Comparison of ENCODE assay signal across 13 cellular contexts in the genomic region with DNA sequence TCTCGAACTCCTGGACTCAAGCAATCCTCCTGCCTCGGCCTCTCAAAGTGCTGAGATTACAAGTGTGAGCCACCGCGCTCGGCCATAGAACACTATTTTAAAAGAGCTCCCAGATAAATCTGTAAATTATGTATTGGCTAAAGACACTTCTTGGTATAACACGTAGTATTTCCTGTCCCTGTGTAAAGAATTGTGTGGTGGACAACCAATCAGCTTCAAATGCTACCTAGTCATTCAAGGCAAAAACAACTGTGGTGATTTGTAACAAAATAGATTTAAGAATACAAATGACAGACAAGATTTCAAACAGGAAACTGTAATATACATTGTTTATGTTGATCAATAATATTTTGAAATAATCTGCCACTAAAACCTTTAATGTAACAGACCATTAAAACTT. TPM values are rescaled to one million over a fixed set of nuclear protein-coding genes. Genes with fewer than 3 reads are reported as not detected.
DNase-seq lines count a peak whose midpoint lies in the region; ATAC-seq, FAIRE-seq and TF ChIP-seq lines count a peak whose summit lies in the region.
"Had no signal": no experiment of that assay in that cellular context is flagged by ENCODE, and none has a peak within 500 bp of the region (broad histone marks: within the 10 kb centered on the region; RNA-seq: fewer than 3 reads in every experiment).

No MANE protein-coding gene starts in this region.

- peak overlapping the region; percentile 99 for H3K27ac Mint-ChIP-seq in CD4-positive, alpha-beta T cell
- H3K27ac Mint-ChIP-seq in activated naive CD8-positive, alpha-beta T cell treated with anti-CD3 and anti-CD28 coated beads for 36 hours = peak overlapping the region; percentile 97
- H3K27ac Mint-ChIP-seq in nephron progenitor cell = peak overlapping the region; percentile 42

- H3K9me2 ChIP-seq in Karpas-422 (replicated peaks; ENCODE audit: insufficient read depth, low read length) = no peaks in the 10 kb centered on the region

- H3K36me3 Mint-ChIP-seq in CD4-positive, alpha-beta T cell (ENCODE audit: low read depth) = peaks cover 53% of the 10 kb centered on the region
- peaks cover 14% of the 10 kb centered on the region for H3K36me3 Mint-ChIP-seq in activated naive CD8-positive, alpha-beta T cell treated with anti-CD3 and anti-CD28 coated beads for 36 hours
- H3K36me3 Mint-ChIP-seq in nephron progenitor cell (ENCODE audit: low read depth) = peaks cover 12% of the 10 kb centered on the region

- peak overlapping the region; percentile 89 for H3K4me3 Mint-ChIP-seq in CD4-positive, alpha-beta T cell
- peak overlapping the region; percentile 82 for H3K4me3 Mint-ChIP-seq in activated naive CD8-positive, alpha-beta T cell treated with anti-CD3 and anti-CD28 coated beads for 36 hours
- no peak overlapping the region for H3K4me3 Mint-ChIP-seq in nephron progenitor cell

- H3K9me3 ChIP-seq in CD4-positive, alpha-beta T cell (ENCODE audit: control insufficient read depth, low read length) = no peaks in the 10 kb centered on the region
- H3K9me3 ChIP-seq in Karpas-422 (ENCODE audit: low read length) = no peaks in the 10 kb centered on the region
- H3K9me3 ChIP-seq: SJSA1 had no signal

- H3K9me3 Mint-ChIP-seq in CD4-positive, alpha-beta T cell = no peaks in the 10 kb centered on the region
- H3K9me3 Mint-ChIP-seq in activated naive CD8-positive, alpha-beta T cell treated with anti-CD3 and anti-CD28 coated beads for 36 hours = no peaks in the 10 kb centered on the region
- H3K9me3 Mint-ChIP-seq in nephron progenitor cell = no peaks in the 10 kb centered on the region

- peak overlapping the region; percentile 46 for H3K4me2 ChIP-seq in Karpas-422 (ENCODE audit: low read depth, low read length, poor library complexity, severe bottlenecking)

- CTCF ChIA-PET in CD4-positive, alpha-beta T cell (lab: Charles Lee) = interaction anchor here (1.1 to 11.7 kb wide), 4 partner anchors 14 to 95 kb away, joined by 3 to 160 read pairs (median 3); a partner anchor contains a TSS

- no peak for DNase-seq in CD4-positive, alpha-beta T cell
- DNase-seq in Karpas-422 (no peak), nephron progenitor cell (no peak), hypothalamus (lab: John Stamatoyannopoulos, UW) (no peak), H54 (ENCODE audit: insufficient read length, low spot score) (no peak), NCI-H226 (no peak)
- no peak for DNase-seq in activated naive CD8-positive, alpha-beta T cell treated with anti-CD3 and anti-CD28 coated beads for 36 hours
- DNase-seq: GF-D8, GOT3, NCI-H2081 treated with DMSO at 0.1 percent for 48 hours had no signal

- no peak for ATAC-seq in CD4-positive, alpha-beta T cell (ENCODE audit: poor library complexity)

- no peaks in the 10 kb centered on the region for H3K27me3 ChIP-seq in CD4-positive, alpha-beta T cell (ENCODE audit: control insufficient read depth, insufficient read depth, low read length)
- H3K27me3 ChIP-seq in Karpas-422 (ENCODE audit: low read length) = no peaks in the 10 kb centered on the region
- H3K27me3 ChIP-seq: SJSA1 had no signal

- no peak overlapping the region for H3K9ac ChIP-seq in Karpas-422 (ENCODE audit: low read length)

- TF ChIP-seq CTCF in CD4-positive, alpha-beta T cell (IDR thresholded peaks at IDR 0.05) = no peak
- no peak for TF ChIP-seq CTCF in nephron progenitor cell (IDR thresholded peaks at IDR 0.05)

- peak overlapping the region; percentile 70 for H3K27ac ChIP-seq in CD4-positive, alpha-beta T cell (ENCODE audit: low read depth, low read length)
- H3K27ac ChIP-seq in Karpas-422 (ENCODE audit: low read length) = peak overlapping the region; percentile 85
- H3K27ac ChIP-seq: SJSA1, VCaP had no signal

- no peak overlapping the region for H2AFZ ChIP-seq in Karpas-422 (ENCODE audit: low read length)

- no peaks in the 10 kb centered on the region for H4K20me1 ChIP-seq in Karpas-422 (ENCODE audit: insufficient read depth, low read depth, low read length)

- no peak overlapping the region; the same call in 1 of the 2 replicates for H3K4me3 ChIP-seq in Karpas-422 (ENCODE audit: low read length)
- H3K4me3 ChIP-seq: SJSA1 had no signal

- intact Hi-C loops in CD4-positive, alpha-beta T cell (cut with DNase I, micrococcal nuclease) = loop anchor here in 1 of 2 experiments (1.0 kb wide), 1 partner anchor 14 kb away; a partner anchor contains a TSS

- no peak for TF ChIP-seq POLR2A in H54 (IDR thresholded peaks at IDR 0.05; ENCODE audit: low read depth, low read length)

- peaks cover 34% of the 10 kb centered on the region for H3K4me1 ChIP-seq in Karpas-422 (ENCODE audit: low read length)

- H3K79me2 ChIP-seq in Karpas-422 (ENCODE audit: low read length) = peaks cover 92% of the 10 kb centered on the region

- FAIRE-seq in H54 (lab: Jason Lieb, UNC) = no peak
- FAIRE-seq: bronchial epithelial cell had no signal

- POLR2A ChIA-PET in CD4-positive, alpha-beta T cell (lab: Charles Lee) = interaction anchor here (1.0 to 7.9 kb wide), 7 partner anchors 9 to 333 kb away, joined by 3 to 289 read pairs (median 6); a partner anchor contains a TSS

- H3K36me3 ChIP-seq in Karpas-422 (ENCODE audit: insufficient read depth, low read length) = peaks cover 7% of the 10 kb centered on the region; the same call in 1 of the 2 replicates
- H3K36me3 ChIP-seq: SJSA1 had no signal

- H3K27me3 Mint-ChIP-seq in CD4-positive, alpha-beta T cell = no peaks in the 10 kb centered on the region
- no peaks in the 10 kb centered on the region for H3K27me3 Mint-ChIP-seq in activated naive CD8-positive, alpha-beta T cell treated with anti-CD3 and anti-CD28 coated beads for 36 hours
- no peaks in the 10 kb centered on the region for H3K27me3 Mint-ChIP-seq in nephron progenitor cell (ENCODE audit: low read depth, poor library complexity)

- H3K4me1 Mint-ChIP-seq in CD4-positive, alpha-beta T cell (ENCODE audit: low read depth) = peaks cover 71% of the 10 kb centered on the region
- H3K4me1 Mint-ChIP-seq in activated naive CD8-positive, alpha-beta T cell treated with anti-CD3 and anti-CD28 coated beads for 36 hours = peaks cover 56% of the 10 kb centered on the region
- H3K4me1 Mint-ChIP-seq in nephron progenitor cell = peaks cover 14% of the 10 kb centered on the region

RNA-seq across cellular contexts. Expression of a gene that starts 14.6 kb away (rescaled TPM):
- 10 to 100 TPM; 60.9 to 62.9 TPM for total RNA-seq in CD4-positive, alpha-beta T cell
- 32.2 and 49.0 TPM in 2 replicates for total RNA-seq in Karpas-422 (2014; rRNA removed; shearing (Covaris generic); ENCODE audit: low replicate concordance)
- total RNA-seq in activated naive CD8-positive, alpha-beta T cell treated with anti-CD3 and anti-CD28 coated beads for 36 hours = 10 to 100 TPM; 45.4 TPM

RNA-seq across cellular contexts. Expression of a gene that starts 21.9 kb away (rescaled TPM):
- total RNA-seq in CD4-positive, alpha-beta T cell = 1 to 10 TPM; 3.6 to 3.9 TPM
- 7.1 and 12.0 TPM in 2 replicates for total RNA-seq in Karpas-422 (2014; rRNA removed; shearing (Covaris generic); ENCODE audit: low replicate concordance)
- 10 to 100 TPM; 32.1 to 33.4 TPM for total RNA-seq in activated naive CD8-positive, alpha-beta T cell treated with anti-CD3 and anti-CD28 coated beads for 36 hours

Comparison
In these comparisons a context has a peak if more than half of its experiments do, and no peak if none do; other contexts are left out.
1. H3K27ac Mint-ChIP-seq: peak in every context shown above with its lines; median percentile 99 in CD4-positive, alpha-beta T cell; 97 in activated naive CD8-positive, alpha-beta T cell treated with anti-CD3 and anti-CD28 coated beads for 36 hours; 42 in nephron progenitor cell.